1 cellular context compared by ENCODE assay signal in genomic region chr19:12484371-12485322, GRCh38.
A peak's percentile ranks its signal among the peaks of the same experiment; 100 is the strongest.
TF ChIP-seq lines count a peak whose summit lies in the region.

TSS of gene ZNF709 (minus strand) at chr19:12484816. CDS start at chr19:12484657, 159 bp downstream.

TF ChIP-seq in HepG2, 621 proteins besides CTCF, POLR2A, EP300 and RAD21 (continued from another document and continues in another):
- TF ChIP-seq ZNF142 (CRISPR knock-in tag; IDR thresholded peaks at IDR 0.05) (peak; percentile 59; the same call in 1 of the 2 replicates), ZNF281 (CRISPR knock-in tag; IDR thresholded peaks at IDR 0.05; ENCODE audit: borderline replicate concordance) (peak; percentile 35; the same call in 1 of the 2 replicates), ZNF704 (CRISPR knock-in tag; IDR thresholded peaks at IDR 0.05; ENCODE audit: borderline replicate concordance) (peak; percentile 34; the same call in 1 of the 2 replicates), HOXA7 (CRISPR knock-in tag; IDR thresholded peaks at IDR 0.05) (no peak), BCL6 (CRISPR knock-in tag; IDR thresholded peaks at IDR 0.05) (no peak), ZNF780A (CRISPR knock-in tag; IDR thresholded peaks at IDR 0.05) (0 out of 2 replicates have a peak, but pooled peaks have one; percentile 72), RARA (CRISPR knock-in tag; IDR thresholded peaks at IDR 0.05) (peak; percentile 20), PAXIP1 (CRISPR knock-in tag; conservative IDR thresholded peaks at IDR 0.05) (peak; percentile 49), PBX2 (CRISPR knock-in tag; IDR thresholded peaks at IDR 0.05) (peak; percentile 95), FOXC1 (CRISPR knock-in tag; IDR thresholded peaks at IDR 0.05; ENCODE audit: borderline replicate concordance) (peak; percentile 87), ZBTB20 (CRISPR knock-in tag; IDR thresholded peaks at IDR 0.05; ENCODE audit: borderline replicate concordance, low read depth) (peak; percentile 81; the same call in 1 of the 2 replicates), PHF5A (CRISPR knock-in tag; IDR thresholded peaks at IDR 0.05; ENCODE audit: low read depth, unreplicated experiment) (peak; percentile 36), ZBED4 (CRISPR knock-in tag; IDR thresholded peaks at IDR 0.05; ENCODE audit: borderline replicate concordance) (0 out of 2 replicates have a peak, but pooled peaks have one; percentile 15), ZNF660 (CRISPR knock-in tag; IDR thresholded peaks at IDR 0.05; ENCODE audit: borderline replicate concordance, low read depth) (no peak), ZNF737 (CRISPR knock-in tag; IDR thresholded peaks at IDR 0.05; ENCODE audit: borderline replicate concordance) (no peak), MAX (IDR thresholded peaks at IDR 0.05) (peak; percentile 41; the same call in 1 of the 2 replicates), MEIS2 (CRISPR knock-in tag; IDR thresholded peaks at IDR 0.05) (no peak), JARID2 (CRISPR knock-in tag; IDR thresholded peaks at IDR 0.05; ENCODE audit: insufficient replicate concordance) (no peak), ZNF589 (CRISPR knock-in tag; conservative IDR thresholded peaks at IDR 0.05) (0 out of 2 replicates have a peak, but pooled peaks have one; percentile 36), MXD4 (CRISPR knock-in tag; IDR thresholded peaks at IDR 0.05) (peak; percentile 78), TP53 (CRISPR knock-in tag; conservative IDR thresholded peaks at IDR 0.05) (no peak), THAP7 (CRISPR knock-in tag; IDR thresholded peaks at IDR 0.05) (no peak), ZNF280D (CRISPR knock-in tag; IDR thresholded peaks at IDR 0.05) (0 out of 2 replicates have a peak, but pooled peaks have one; percentile 41), PLRG1 (conservative IDR thresholded peaks at IDR 0.05) (no peak), SYNCRIP (IDR thresholded peaks at IDR 0.05; ENCODE audit: insufficient read depth, low read depth, low read length) (no peak), PAF1 (CRISPR knock-in tag; IDR thresholded peaks at IDR 0.05) (no peak), GMEB2 (CRISPR knock-in tag; IDR thresholded peaks at IDR 0.05; ENCODE audit: low read depth) (peak; percentile 71)
